ENCODE assay signal across 10 cellular contexts in the genomic region with DNA sequence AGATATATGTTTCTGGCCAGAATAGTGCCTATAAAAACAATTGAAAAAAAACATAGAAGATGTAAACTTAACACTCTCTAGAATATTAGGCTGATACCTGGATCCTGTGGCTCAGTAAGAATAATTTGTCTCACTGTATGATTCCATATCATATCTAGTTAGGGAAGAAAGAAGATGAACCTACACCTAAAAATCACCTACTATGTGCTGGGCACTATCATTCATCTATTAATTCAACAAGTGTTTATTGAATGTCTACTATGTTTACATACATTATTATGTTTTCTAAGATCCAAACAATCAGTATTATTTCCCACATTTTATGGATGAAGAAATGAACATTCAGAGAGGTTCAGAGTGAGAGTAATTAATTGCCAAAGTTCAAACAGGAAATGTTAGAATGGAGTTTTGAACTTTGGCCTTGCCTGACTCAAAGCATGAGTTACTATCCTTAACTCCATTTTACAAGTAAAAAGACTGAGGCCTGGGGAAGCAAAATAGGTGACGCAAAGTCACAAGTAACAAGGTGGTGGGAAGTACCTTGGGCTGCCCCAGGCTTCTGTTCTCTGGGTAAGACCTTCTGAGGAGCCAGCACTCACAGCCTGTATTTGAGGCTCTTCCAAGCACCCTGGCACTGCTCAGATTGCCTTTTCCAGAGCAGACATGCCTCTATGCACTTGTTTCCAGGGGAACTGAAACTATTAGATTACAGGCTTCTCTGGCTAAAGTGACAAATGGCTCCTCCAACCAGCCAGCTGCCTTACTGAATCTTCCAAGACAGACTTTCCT.
DNase-seq lines count a peak whose midpoint lies in the region; ATAC-seq and TF ChIP-seq lines count a peak whose summit lies in the region.
"Had no signal": no experiment of that assay in that cellular context is flagged by ENCODE, and none has a peak within 500 bp of the region (broad histone marks: within the 10 kb centered on the region; RNA-seq: fewer than 3 reads in every experiment).

No MANE protein-coding gene starts in this region.

- peaks cover 52% of the 10 kb centered on the region for H3K4me1 Mint-ChIP-seq in CD14-positive monocyte

- H3K27ac Mint-ChIP-seq in CD14-positive monocyte = peak overlapping the region; percentile 46 to 75 (median 56)
- H3K27ac Mint-ChIP-seq: CD8-positive, alpha-beta T cell had no signal

- H3K9me3 Mint-ChIP-seq in CD14-positive monocyte = peaks cover 0 to 3% (median 0%) of the 10 kb centered on the region in 7 donors
- H3K9me3 Mint-ChIP-seq: CD8-positive, alpha-beta T cell had no signal

- peak; percentile 27 for ATAC-seq in GM19351 (IDR thresholded peaks at IDR 0.05; ENCODE audit: unreplicated experiment)
- peak; percentile 49 for ATAC-seq in HG03571 (IDR thresholded peaks at IDR 0.05; ENCODE audit: unreplicated experiment)
- ATAC-seq: CD8-positive, alpha-beta T cell had no signal

- no peaks in the 10 kb centered on the region for H3K36me3 Mint-ChIP-seq in CD14-positive monocyte
- H3K36me3 Mint-ChIP-seq: CD8-positive, alpha-beta T cell had no signal

- no peak overlapping the region for H3K4me3 Mint-ChIP-seq in CD14-positive monocyte
- H3K4me3 Mint-ChIP-seq: CD8-positive, alpha-beta T cell had no signal

- peaks cover 0 to 19% (median 0%) of the 10 kb centered on the region in 3 donors for H3K27me3 Mint-ChIP-seq in CD14-positive monocyte (ENCODE audit: low read depth in 3 of 3)

- no peak for TF ChIP-seq CTCF in CD14-positive monocyte (IDR thresholded peaks at IDR 0.05)

- no peak for DNase-seq in CD14-positive monocyte (ENCODE audit: low spot score)
- peak; percentile 42 for DNase-seq in globus pallidus (ENCODE audit: low spot score)
- no peak for DNase-seq in glomerular visceral epithelial cell (ENCODE audit: extremely low spot score)
- no peak for DNase-seq in activated CD4-positive, alpha-beta T cell treated with anti-CD3 and anti-CD28 coated beads, Interleukin-2, amount 50 U/mL, for 1 hour
- DNase-seq in stimulated activated CD4-positive, alpha-beta T cell treated with anti-CD3 and anti-CD28 coated beads, Interleukin-2, amount 100 ng/mL, for 48 hours = no peak
- DNase-seq in iPS-NIHi11 (ENCODE audit: low spot score) = no peak
- DNase-seq: activated gamma-delta T cell treated with Interleukin-2 at 50 U/mL for 16 hours; CD8-positive, alpha-beta T cell had no signal

- intact Hi-C loops in CD14-positive monocyte (cut with micrococcal nuclease) = loop anchor here in 1 of 2 donors (5.0 to 10.0 kb wide), 2 partner anchors 43 to 109 kb away; partner anchors contain the start of gene ACSL4
